Comparison of ENCODE assay signal across 1 cellular context in the genomic region with DNA sequence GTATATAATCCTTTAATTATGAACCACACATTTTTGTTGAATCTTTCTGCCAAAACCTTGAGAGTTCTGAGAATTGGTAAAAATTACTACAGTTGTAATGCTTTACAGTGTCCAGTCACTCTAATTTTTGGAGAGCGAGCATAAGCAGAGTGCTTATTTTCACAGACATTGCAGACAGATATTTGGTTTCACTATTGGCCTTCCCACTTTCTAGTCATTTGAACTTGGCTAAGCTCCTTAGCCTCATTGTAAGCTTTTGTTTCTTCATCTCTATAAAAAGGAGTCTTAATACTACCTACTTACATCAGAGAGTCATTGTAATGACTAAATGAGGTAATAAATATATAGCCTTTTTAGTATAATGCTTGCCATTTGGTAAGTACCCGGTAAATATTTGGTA.
TF ChIP-seq lines count a peak whose summit lies in the region.

No MANE protein-coding gene starts in this region.

TF ChIP-seq in SK-N-SH treated with all-trans-retinoic acid at 6 μM for 48 hours, 23 proteins besides CTCF, POLR2A, EP300 and RAD21 (continued from another document):
- TF ChIP-seq, protein P1, sequence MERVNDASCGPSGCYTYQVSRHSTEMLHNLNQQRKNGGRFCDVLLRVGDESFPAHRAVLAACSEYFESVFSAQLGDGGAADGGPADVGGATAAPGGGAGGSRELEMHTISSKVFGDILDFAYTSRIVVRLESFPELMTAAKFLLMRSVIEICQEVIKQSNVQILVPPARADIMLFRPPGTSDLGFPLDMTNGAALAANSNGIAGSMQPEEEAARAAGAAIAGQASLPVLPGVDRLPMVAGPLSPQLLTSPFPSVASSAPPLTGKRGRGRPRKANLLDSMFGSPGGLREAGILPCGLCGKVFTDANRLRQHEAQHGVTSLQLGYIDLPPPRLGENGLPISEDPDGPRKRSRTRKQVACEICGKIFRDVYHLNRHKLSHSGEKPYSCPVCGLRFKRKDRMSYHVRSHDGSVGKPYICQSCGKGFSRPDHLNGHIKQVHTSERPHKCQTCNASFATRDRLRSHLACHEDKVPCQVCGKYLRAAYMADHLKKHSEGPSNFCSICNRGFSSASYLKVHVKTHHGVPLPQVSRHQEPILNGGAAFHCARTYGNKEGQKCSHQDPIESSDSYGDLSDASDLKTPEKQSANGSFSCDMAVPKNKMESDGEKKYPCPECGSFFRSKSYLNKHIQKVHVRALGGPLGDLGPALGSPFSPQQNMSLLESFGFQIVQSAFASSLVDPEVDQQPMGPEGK (CRISPR knock-in tag; IDR thresholded peaks at IDR 0.05; ENCODE audit: borderline replicate concordance): no peak
- no peak for TF ChIP-seq ZFP3 (CRISPR knock-in tag; IDR thresholded peaks at IDR 0.05)
- TF ChIP-seq ZNF8 (CRISPR knock-in tag; IDR thresholded peaks at IDR 0.05): no peak
- TF ChIP-seq TOX (CRISPR knock-in tag; IDR thresholded peaks at IDR 0.05; ENCODE audit: borderline replicate concordance): no peak
- no peak for TF ChIP-seq ZFP30 (CRISPR knock-in tag; IDR thresholded peaks at IDR 0.05)
- TF ChIP-seq SNAI2 (CRISPR knock-in tag; IDR thresholded peaks at IDR 0.05): no peak
- no peak for TF ChIP-seq OSR1 (CRISPR knock-in tag; IDR thresholded peaks at IDR 0.05)
- TF ChIP-seq, protein P2, sequence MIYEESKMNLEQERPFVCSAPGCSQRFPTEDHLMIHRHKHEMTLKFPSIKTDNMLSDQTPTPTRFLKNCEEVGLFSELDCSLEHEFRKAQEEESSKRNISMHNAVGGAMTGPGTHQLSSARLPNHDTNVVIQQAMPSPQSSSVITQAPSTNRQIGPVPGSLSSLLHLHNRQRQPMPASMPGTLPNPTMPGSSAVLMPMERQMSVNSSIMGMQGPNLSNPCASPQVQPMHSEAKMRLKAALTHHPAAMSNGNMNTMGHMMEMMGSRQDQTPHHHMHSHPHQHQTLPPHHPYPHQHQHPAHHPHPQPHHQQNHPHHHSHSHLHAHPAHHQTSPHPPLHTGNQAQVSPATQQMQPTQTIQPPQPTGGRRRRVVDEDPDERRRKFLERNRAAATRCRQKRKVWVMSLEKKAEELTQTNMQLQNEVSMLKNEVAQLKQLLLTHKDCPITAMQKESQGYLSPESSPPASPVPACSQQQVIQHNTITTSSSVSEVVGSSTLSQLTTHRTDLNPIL (CRISPR knock-in tag; IDR thresholded peaks at IDR 0.05; ENCODE audit: low read depth): no peak
- TF ChIP-seq ZC3H10 (CRISPR knock-in tag; IDR thresholded peaks at IDR 0.05): no peak
- no peak for TF ChIP-seq ZNF70 (CRISPR knock-in tag; IDR thresholded peaks at IDR 0.05)
